Comparison of ENCODE assay signal across 8 cellular contexts in the genomic region with DNA sequence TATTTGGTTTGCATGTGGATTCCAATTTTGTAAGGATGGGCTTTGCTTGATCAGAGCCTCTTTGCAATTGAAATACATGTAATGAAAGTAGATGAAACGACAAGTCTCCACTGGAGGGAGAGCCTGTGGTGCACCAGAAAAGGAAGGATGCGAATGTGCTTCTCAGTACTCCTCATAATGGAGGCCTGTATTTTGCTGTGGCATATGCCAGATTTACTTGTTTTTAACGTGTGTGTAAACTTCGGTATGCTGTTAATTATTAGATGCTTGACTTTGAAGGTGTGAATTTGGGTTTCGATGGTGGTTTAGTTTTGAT. TPM values are rescaled to one million over a fixed set of nuclear protein-coding genes. Genes with fewer than 3 reads are reported as not detected.
DNase-seq lines count a peak whose midpoint lies in the region; ATAC-seq, FAIRE-seq and TF ChIP-seq lines count a peak whose summit lies in the region.

No MANE protein-coding gene starts in this region.

- no peak overlapping the region for H2AFZ ChIP-seq in PC-3 (ENCODE audit: low read length)

- no peak overlapping the region for H3K56ac ChIP-seq in mesendoderm (ENCODE audit: low read length)

- peak overlapping the region; percentile 94 for H3K4me3 ChIP-seq in DOHH2 (ENCODE audit: low read length)
- peak overlapping the region; percentile 96 for H3K4me3 ChIP-seq in PC-3 (ENCODE audit: low read length)
- H3K4me3 ChIP-seq in bronchial epithelial cell (ENCODE audit: low read depth, low read length), result no peak overlapping the region
- no peak overlapping the region for H3K4me3 ChIP-seq in mesendoderm (ENCODE audit: low read length)

- peak; percentile 16 for TF ChIP-seq CTCF in DOHH2 (IDR thresholded peaks at IDR 0.05; ENCODE audit: low read depth, low read length, poor library complexity, severe bottlenecking)
- TF ChIP-seq CTCF in PC-3 (conservative IDR thresholded peaks at IDR 0.05; ENCODE audit: low read depth, low read length), result peak; percentile 50
- no peak for TF ChIP-seq CTCF in bronchial epithelial cell (IDR thresholded peaks at IDR 0.05; ENCODE audit: insufficient read depth, low read length, severe bottlenecking)

- no peaks in the 10 kb centered on the region for H3K9me2 ChIP-seq in DOHH2 (replicated peaks; ENCODE audit: control insufficient read depth, low read length)
- H3K9me2 ChIP-seq in PC-3 (replicated peaks; ENCODE audit: low read length), result no peaks in the 10 kb centered on the region

- no TSS peak for BruUV-seq in PC-3 (replicated peaks; lab: Mats Ljungman, UMichigan)

- 100% methylated on average over 2 of the region's 5 CpGs for WGBS in mesendoderm (ENCODE audit: extremely low coverage, insufficient coverage, low lambda C conversion rate)

- H3K23ac ChIP-seq in mesendoderm (ENCODE audit: low read length), result no peak overlapping the region

- peaks cover 44% of the 10 kb centered on the region for H3K4me1 ChIP-seq in DOHH2 (ENCODE audit: control insufficient read depth, low read length)
- peaks cover 22% of the 10 kb centered on the region for H3K4me1 ChIP-seq in PC-3 (ENCODE audit: insufficient read depth, low read length)
- no peaks in the 10 kb centered on the region for H3K4me1 ChIP-seq in mesendoderm (ENCODE audit: control insufficient read depth, low read depth, low read length)

- DNase-seq in PC-3 (peak; percentile 49), bronchial epithelial cell (ENCODE audit: low read depth) (peak; percentile 14), mesendoderm (peak; percentile 35), GM12892 (ENCODE audit: insufficient read length) (no peak), NCI-H2196 (lab: John Stamatoyannopoulos, UW; ENCODE audit: unreplicated experiment) (no peak)

- peak; percentile 23 for ATAC-seq in GM21619 (IDR thresholded peaks at IDR 0.05; ENCODE audit: unreplicated experiment)
- ATAC-seq in PC-3, result no peak
- no peak for ATAC-seq in HG02642 (IDR thresholded peaks at IDR 0.05; ENCODE audit: poor library complexity, unreplicated experiment)

- H3K9ac ChIP-seq in PC-3 (ENCODE audit: low read length) (no peak overlapping the region), mesendoderm (ENCODE audit: low read length) (no peak overlapping the region)

- TF ChIP-seq POLR2A in GM12892 (IDR thresholded peaks at IDR 0.05; ENCODE audit: low read depth, low read length), result no peak

- FAIRE-seq in bronchial epithelial cell (lab: Jason Lieb, UNC), result no peak
- no peak for FAIRE-seq in GM12892 (lab: Jason Lieb, UNC)

- H2BK5ac ChIP-seq in mesendoderm (ENCODE audit: low read length), result no peak overlapping the region

- H3K4me2 ChIP-seq in DOHH2 (ENCODE audit: low read length) (peak overlapping the region; percentile 98), PC-3 (ENCODE audit: low read length) (peak overlapping the region; percentile 92), mesendoderm (ENCODE audit: low read length) (no peak overlapping the region)

- no peak overlapping the region for H2BK15ac ChIP-seq in mesendoderm (replicated peaks; ENCODE audit: low read depth)

- H3K27ac ChIP-seq in DOHH2 (ENCODE audit: low read depth, low read length), result no peak overlapping the region; the same call in 1 of the 2 replicates
- H3K27ac ChIP-seq in PC-3 (ENCODE audit: low read length), result no peak overlapping the region
- no peak overlapping the region for H3K27ac ChIP-seq in mesendoderm (ENCODE audit: low read depth, low read length)

- CTCF ChIA-PET in PC-3 (lab: Charles Lee), result no interaction called here

- no peak overlapping the region for H2AK5ac ChIP-seq in mesendoderm (ENCODE audit: low read length)

- H2BK120ac ChIP-seq in mesendoderm (ENCODE audit: low read depth, low read length), result no peak overlapping the region

- H3K9me3 ChIP-seq in DOHH2 (ENCODE audit: control insufficient read depth, insufficient read depth, low read length) (no peaks in the 10 kb centered on the region), PC-3 (ENCODE audit: low read length) (no peaks in the 10 kb centered on the region)

- H3K79me2 ChIP-seq in DOHH2 (ENCODE audit: control insufficient read depth, low read length) (peaks cover 82% of the 10 kb centered on the region), PC-3 (ENCODE audit: low read length) (peaks cover 72% of the 10 kb centered on the region), mesendoderm (ENCODE audit: control insufficient read depth, insufficient read depth, low read length) (peaks cover 68% of the 10 kb centered on the region)

- H3K79me1 ChIP-seq in mesendoderm (ENCODE audit: low read length), result peaks cover 13% of the 10 kb centered on the region

- H3K36me3 ChIP-seq in DOHH2 (ENCODE audit: control insufficient read depth, low read length), result peaks cover 67% of the 10 kb centered on the region
- H3K36me3 ChIP-seq in PC-3 (ENCODE audit: low read depth, low read length), result no peaks in the 10 kb centered on the region
- H3K36me3 ChIP-seq in bronchial epithelial cell (ENCODE audit: control insufficient read depth, insufficient read depth, low read length), result no peaks in the 10 kb centered on the region
- H3K36me3 ChIP-seq in mesendoderm (ENCODE audit: control insufficient read depth, insufficient read depth, low read length), result no peaks in the 10 kb centered on the region

- no peak overlapping the region for H3K18ac ChIP-seq in mesendoderm (ENCODE audit: low read length)

- no peak overlapping the region for H3K4ac ChIP-seq in mesendoderm (ENCODE audit: low read depth, low read length)

- POLR2A ChIA-PET in PC-3 (lab: Charles Lee; ENCODE audit: unreplicated experiment), result no interaction called here

- no peaks in the 10 kb centered on the region for H3K27me3 ChIP-seq in DOHH2 (ENCODE audit: control insufficient read depth, low read length)
- no peaks in the 10 kb centered on the region for H3K27me3 ChIP-seq in PC-3 (ENCODE audit: low read length)
- no peaks in the 10 kb centered on the region for H3K27me3 ChIP-seq in bronchial epithelial cell (ENCODE audit: control insufficient read depth, insufficient read depth, low read length)
- no peaks in the 10 kb centered on the region for H3K27me3 ChIP-seq in mesendoderm (ENCODE audit: insufficient read depth, low read length, poor library complexity)

- H4K20me1 ChIP-seq in DOHH2 (ENCODE audit: control insufficient read depth, insufficient read depth, low read depth, low read length) (peaks cover 30% of the 10 kb centered on the region), PC-3 (ENCODE audit: low read length) (peaks cover 29% of the 10 kb centered on the region)

- 0 out of 2 replicates have a peak, but pooled peaks cover 9% of the 10 kb centered on the region for H3F3A ChIP-seq in DOHH2 (ENCODE audit: control insufficient read depth, insufficient read depth)
- no peaks in the 10 kb centered on the region for H3F3A ChIP-seq in PC-3 (ENCODE audit: low read length, unreplicated experiment)

- H4K5ac ChIP-seq in mesendoderm (ENCODE audit: low read length), result no peak overlapping the region

- intact Hi-C loops in PC-3 (cut with micrococcal nuclease), result loop anchor here (1.0 to 5.0 kb wide), 7 partner anchors 56 to 292 kb away; no protein-coding TSS in a partner anchor

- no peak overlapping the region for H4K8ac ChIP-seq in mesendoderm (ENCODE audit: low read depth, low read length)

RNA-seq across cellular contexts. Expression of a gene that starts 2.8 kb away (rescaled TPM):
- 20.6 and 26.3 TPM in 2 replicates for total RNA-seq in PC-3 (2014; rRNA removed)
- 17.6 and 23.8 TPM in 2 replicates for total RNA-seq in bronchial epithelial cell
- 17.7 TPM for polyA plus RNA-seq in mesendoderm (2013, experiment 1 of 2)
- polyA plus RNA-seq in mesendoderm (2013, experiment 2 of 2), result 18.5 TPM
- polyA plus RNA-seq in GM12892 (2012; ENCODE audit: missing spikeins), result 10.6 TPM

Comparison
In these comparisons a context has a peak if more than half of its experiments do, and no peak if none do; other contexts are left out.
1. H3K4me3 ChIP-seq: peak in DOHH2 (single experiment) and PC-3 (single experiment); none in bronchial epithelial cell (single experiment) and mesendoderm (single experiment).
2. DNase-seq: peak in PC-3 (single experiment), bronchial epithelial cell (single experiment) and mesendoderm (single experiment); none in GM12892 (single experiment) and NCI-H2196 (single experiment).